24 cellular contexts compared by ENCODE assay signal in genomic region chr20:59400666-59401065, GRCh38.
A peak's percentile ranks its signal among the peaks of the same experiment; 100 is the strongest.
DNase-seq lines count a peak whose midpoint lies in the region; ATAC-seq and FAIRE-seq lines count a peak whose summit lies in the region.
"Had no signal": no experiment of that assay in that cellular context is flagged by ENCODE, and none has a peak within 500 bp of the region (broad histone marks: within the 10 kb centered on the region; RNA-seq: fewer than 3 reads in every experiment).

No MANE protein-coding gene starts in this region.

- CTCF ChIA-PET in activated CD8-positive, alpha-beta T cell treated with anti-CD3 and anti-CD28 coated beads, Interleukin-2, amount 10 ng/mL, durations not matched to agents 7 days and 5 days (lab: Charles Lee) = no interaction called here
- CTCF ChIA-PET in naive thymus-derived CD4-positive, alpha-beta T cell (lab: Charles Lee) = no interaction called here

- H3K27ac ChIP-seq in naive thymus-derived CD4-positive, alpha-beta T cell (ENCODE audit: low read depth, low read length) = no peak overlapping the region
- H3K27ac ChIP-seq: BLaER1 treated with 17β-estradiol and CSF1 and Interleukin-3, amounts not matched to agents 10 nM and 100 nM; brain microvascular endothelial cell; epithelial cell of prostate; foreskin keratinocyte; lower lobe of right lung; right lobe of liver; uterus; VCaP had no signal

- POLR2A ChIA-PET in activated CD8-positive, alpha-beta T cell treated with anti-CD3 and anti-CD28 coated beads, Interleukin-2, amount 10 ng/mL, durations not matched to agents 7 days and 5 days (lab: Charles Lee) = no interaction called here
- POLR2A ChIA-PET in naive thymus-derived CD4-positive, alpha-beta T cell (lab: Charles Lee) = no interaction called here

- ATAC-seq in activated CD8-positive, alpha-beta T cell treated with anti-CD3 and anti-CD28 coated beads, Interleukin-2, amount 10 ng/mL, durations not matched to agents 7 days and 5 days = no peak
- peak; percentile 64 for ATAC-seq in naive thymus-derived CD4-positive, alpha-beta T cell
- ATAC-seq: foreskin keratinocyte, lower lobe of right lung, right lobe of liver had no signal

- no peak overlapping the region for H3K4me3 Mint-ChIP-seq in activated T-cell treated with anti-CD3 and anti-CD28 coated beads, Interleukin-2, amount 50 U/mL, for 24 hours
- H3K4me3 Mint-ChIP-seq in activated CD8-positive, alpha-beta T cell treated with anti-CD3 and anti-CD28 coated beads, Interleukin-2, amount 10 ng/mL, durations not matched to agents 7 days and 5 days = no peak overlapping the region
- H3K4me3 Mint-ChIP-seq in naive thymus-derived CD4-positive, alpha-beta T cell = no peak overlapping the region
- H3K4me3 Mint-ChIP-seq: T-helper 1 cell treated with Interleukin-12 subunit alpha and Interleukin-12 subunit beta and Interleukin-4 antibody, amounts not matched to agents 30 μg/mL and 1 μg/mL, for 36 hours had no signal

- H3K27me3 Mint-ChIP-seq in activated T-cell treated with anti-CD3 and anti-CD28 coated beads, Interleukin-2, amount 50 U/mL, for 24 hours = peaks cover 15% of the 10 kb centered on the region
- peaks cover 4% of the 10 kb centered on the region for H3K27me3 Mint-ChIP-seq in activated CD8-positive, alpha-beta T cell treated with anti-CD3 and anti-CD28 coated beads, Interleukin-2, amount 10 ng/mL, durations not matched to agents 7 days and 5 days (ENCODE audit: low read depth)
- peaks cover 0 to 13% (median 3%) of the 10 kb centered on the region in 5 donors for H3K27me3 Mint-ChIP-seq in naive thymus-derived CD4-positive, alpha-beta T cell

- H3K4me3 ChIP-seq in naive thymus-derived CD4-positive, alpha-beta T cell (ENCODE audit: low read length) = no peak overlapping the region
- H3K4me3 ChIP-seq: BLaER1 treated with 17β-estradiol and CSF1 and Interleukin-3, amounts not matched to agents 10 nM and 100 nM; lower lobe of right lung; right lobe of liver; SJCRH30; uterus had no signal

- no peaks in the 10 kb centered on the region for H3K9me3 Mint-ChIP-seq in activated T-cell treated with anti-CD3 and anti-CD28 coated beads, Interleukin-2, amount 50 U/mL, for 24 hours
- H3K9me3 Mint-ChIP-seq in activated CD8-positive, alpha-beta T cell treated with anti-CD3 and anti-CD28 coated beads, Interleukin-2, amount 10 ng/mL, durations not matched to agents 7 days and 5 days (ENCODE audit: insufficient read depth) = no peaks in the 10 kb centered on the region
- H3K9me3 Mint-ChIP-seq in naive thymus-derived CD4-positive, alpha-beta T cell = no peaks in the 10 kb centered on the region
- H3K9me3 Mint-ChIP-seq: T-helper 1 cell treated with Interleukin-12 subunit alpha and Interleukin-12 subunit beta and Interleukin-4 antibody, amounts not matched to agents 30 μg/mL and 1 μg/mL, for 36 hours had no signal

- peak; percentile 86 for FAIRE-seq in urothelium cell line (lab: Jason Lieb, UNC)
- FAIRE-seq: H54 had no signal

- peaks cover 0 to 7% of the 10 kb centered on the region in 2 donors for H3K27me3 ChIP-seq in naive thymus-derived CD4-positive, alpha-beta T cell (ENCODE audit: control insufficient read depth in 2 of 2, insufficient read depth in 2 of 2, low read length in 2 of 2)
- H3K27me3 ChIP-seq: SJCRH30 had no signal

- H3K27ac Mint-ChIP-seq in activated T-cell treated with anti-CD3 and anti-CD28 coated beads, Interleukin-2, amount 50 U/mL, for 24 hours = no peak overlapping the region
- no peak overlapping the region for H3K27ac Mint-ChIP-seq in activated CD8-positive, alpha-beta T cell treated with anti-CD3 and anti-CD28 coated beads, Interleukin-2, amount 10 ng/mL, durations not matched to agents 7 days and 5 days
- H3K27ac Mint-ChIP-seq in naive thymus-derived CD4-positive, alpha-beta T cell = no peak overlapping the region
- H3K27ac Mint-ChIP-seq: T-helper 1 cell treated with Interleukin-12 subunit alpha and Interleukin-12 subunit beta and Interleukin-4 antibody, amounts not matched to agents 30 μg/mL and 1 μg/mL, for 36 hours had no signal

- DNase-seq in activated T-cell treated with anti-CD3 and anti-CD28 coated beads for 1 hour (ENCODE audit: low read depth) (peak; percentile 4), urothelium cell line (ENCODE audit: low spot score) (no peak), ecto neural progenitor cell (ENCODE audit: low spot score) (no peak), anterior cingulate cortex (lab: John Stamatoyannopoulos, UW) (no peak), HUDEP-2 (lab: John Stamatoyannopoulos, UW; ENCODE audit: unreplicated experiment in 76 of 76) (no peak)
- DNase-seq in activated T-cell treated with anti-CD3 and anti-CD28 coated beads, Interleukin-2, amount 50 U/mL, for 24 hours = no peak
- peak; percentile 34 for DNase-seq in activated CD8-positive, alpha-beta T cell treated with anti-CD3 and anti-CD28 coated beads, Interleukin-2, amount 10 ng/mL, durations not matched to agents 7 days and 5 days
- DNase-seq in naive thymus-derived CD4-positive, alpha-beta T cell = peak in 7 of 9 donors; percentile 21 to 60 (median 35)
- DNase-seq: activated CD8-positive, alpha-beta memory T cell treated with anti-CD3 and anti-CD28 coated beads, Interleukin-2, amount 50 U/mL, for 48 hours; brain microvascular endothelial cell; foreskin keratinocyte; hippocampal formation; islet precursor cell; lower lobe of right lung; NCI-H526 treated with DMSO at 0.1 percent for 48 hours; right lobe of liver; SJCRH30; substantia nigra; uterus had no signal

- H3K9me3 ChIP-seq in naive thymus-derived CD4-positive, alpha-beta T cell (ENCODE audit: control insufficient read depth in 2 of 3, low read length in 3 of 3) = no peaks in the 10 kb centered on the region
- H3K9me3 ChIP-seq: BLaER1 treated with 17β-estradiol and CSF1 and Interleukin-3, amounts not matched to agents 10 nM and 100 nM; lower lobe of right lung; right lobe of liver; SJCRH30; uterus had no signal

- intact Hi-C loops in naive thymus-derived CD4-positive, alpha-beta T cell (cut with micrococcal nuclease) = loop anchor here in 1 of 2 donors (5.0 to 10.0 kb wide), 3 partner anchors 748 to 1166 kb away; partner anchors contain the start of genes STX16 and VAPB

- H3K36me3 ChIP-seq in naive thymus-derived CD4-positive, alpha-beta T cell (ENCODE audit: control insufficient read depth in 2 of 3, insufficient read depth in 3 of 3, low read length in 3 of 3) = no peaks in the 10 kb centered on the region
- H3K36me3 ChIP-seq: BLaER1 treated with 17β-estradiol and CSF1 and Interleukin-3, amounts not matched to agents 10 nM and 100 nM; brain microvascular endothelial cell; lower lobe of right lung; right lobe of liver; SJCRH30; uterus had no signal

- H3K36me3 Mint-ChIP-seq in activated T-cell treated with anti-CD3 and anti-CD28 coated beads, Interleukin-2, amount 50 U/mL, for 24 hours (ENCODE audit: low read depth) = no peaks in the 10 kb centered on the region
- no peaks in the 10 kb centered on the region for H3K36me3 Mint-ChIP-seq in activated CD8-positive, alpha-beta T cell treated with anti-CD3 and anti-CD28 coated beads, Interleukin-2, amount 10 ng/mL, durations not matched to agents 7 days and 5 days (ENCODE audit: low read depth)
- no peaks in the 10 kb centered on the region for H3K36me3 Mint-ChIP-seq in naive thymus-derived CD4-positive, alpha-beta T cell

- H3K4me1 ChIP-seq in naive thymus-derived CD4-positive, alpha-beta T cell (ENCODE audit: control insufficient read depth in 2 of 2, insufficient read depth in 2 of 2, low read length in 2 of 2) = peaks cover 12 to 35% of the 10 kb centered on the region in 2 donors
- H3K4me1 ChIP-seq: foreskin keratinocyte, uterus had no signal

- H3K4me1 Mint-ChIP-seq in activated T-cell treated with anti-CD3 and anti-CD28 coated beads, Interleukin-2, amount 50 U/mL, for 24 hours (ENCODE audit: low read depth) = peaks cover 5% of the 10 kb centered on the region
- H3K4me1 Mint-ChIP-seq in activated CD8-positive, alpha-beta T cell treated with anti-CD3 and anti-CD28 coated beads, Interleukin-2, amount 10 ng/mL, durations not matched to agents 7 days and 5 days (ENCODE audit: low read depth) = peaks cover 5% of the 10 kb centered on the region
- H3K4me1 Mint-ChIP-seq in naive thymus-derived CD4-positive, alpha-beta T cell = peaks cover 0 to 4% (median 2%) of the 10 kb centered on the region in 7 donors

Comparison
In these comparisons a context has a peak if more than half of its experiments do, and no peak if none do; other contexts are left out.
1. DNase-seq: peak in activated T-cell treated with anti-CD3 and anti-CD28 coated beads for 1 hour (single experiment), activated CD8-positive, alpha-beta T cell treated with anti-CD3 and anti-CD28 coated beads, Interleukin-2, amount 10 ng/mL, durations not matched to agents 7 days and 5 days (single experiment) and naive thymus-derived CD4-positive, alpha-beta T cell (7 of 9); none in activated T-cell treated with anti-CD3 and anti-CD28 coated beads, Interleukin-2, amount 50 U/mL, for 24 hours (single experiment), urothelium cell line (single experiment), ecto neural progenitor cell (single experiment), anterior cingulate cortex (0 of 58) and HUDEP-2 (0 of 76).